Comparison of ENCODE assay signal across 1 cellular context in the genomic region with DNA sequence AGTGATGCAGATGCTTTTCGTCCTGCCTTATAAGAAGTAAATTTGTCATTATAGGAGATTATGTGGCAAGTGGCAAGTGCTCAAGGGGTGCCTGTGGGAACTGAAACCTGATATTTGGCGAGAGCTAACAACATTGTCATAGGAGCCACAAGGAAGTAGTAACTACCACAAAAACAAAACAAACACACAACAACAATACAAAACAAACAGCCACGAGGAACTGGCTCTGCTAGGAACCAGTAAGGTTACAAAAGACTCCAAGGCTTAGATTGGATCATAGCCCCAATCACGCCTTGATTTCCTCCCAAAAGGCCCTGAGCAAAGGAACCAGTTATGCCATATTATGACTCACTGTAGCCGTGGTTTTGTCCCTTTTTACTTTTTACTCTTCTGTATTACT.
TF ChIP-seq lines count a peak whose summit lies in the region.

No MANE protein-coding gene starts in this region.

TF ChIP-seq in GM23338, 12 proteins besides CTCF, POLR2A, EP300 and RAD21 (continued from another document):
- TF ChIP-seq, protein P1, sequence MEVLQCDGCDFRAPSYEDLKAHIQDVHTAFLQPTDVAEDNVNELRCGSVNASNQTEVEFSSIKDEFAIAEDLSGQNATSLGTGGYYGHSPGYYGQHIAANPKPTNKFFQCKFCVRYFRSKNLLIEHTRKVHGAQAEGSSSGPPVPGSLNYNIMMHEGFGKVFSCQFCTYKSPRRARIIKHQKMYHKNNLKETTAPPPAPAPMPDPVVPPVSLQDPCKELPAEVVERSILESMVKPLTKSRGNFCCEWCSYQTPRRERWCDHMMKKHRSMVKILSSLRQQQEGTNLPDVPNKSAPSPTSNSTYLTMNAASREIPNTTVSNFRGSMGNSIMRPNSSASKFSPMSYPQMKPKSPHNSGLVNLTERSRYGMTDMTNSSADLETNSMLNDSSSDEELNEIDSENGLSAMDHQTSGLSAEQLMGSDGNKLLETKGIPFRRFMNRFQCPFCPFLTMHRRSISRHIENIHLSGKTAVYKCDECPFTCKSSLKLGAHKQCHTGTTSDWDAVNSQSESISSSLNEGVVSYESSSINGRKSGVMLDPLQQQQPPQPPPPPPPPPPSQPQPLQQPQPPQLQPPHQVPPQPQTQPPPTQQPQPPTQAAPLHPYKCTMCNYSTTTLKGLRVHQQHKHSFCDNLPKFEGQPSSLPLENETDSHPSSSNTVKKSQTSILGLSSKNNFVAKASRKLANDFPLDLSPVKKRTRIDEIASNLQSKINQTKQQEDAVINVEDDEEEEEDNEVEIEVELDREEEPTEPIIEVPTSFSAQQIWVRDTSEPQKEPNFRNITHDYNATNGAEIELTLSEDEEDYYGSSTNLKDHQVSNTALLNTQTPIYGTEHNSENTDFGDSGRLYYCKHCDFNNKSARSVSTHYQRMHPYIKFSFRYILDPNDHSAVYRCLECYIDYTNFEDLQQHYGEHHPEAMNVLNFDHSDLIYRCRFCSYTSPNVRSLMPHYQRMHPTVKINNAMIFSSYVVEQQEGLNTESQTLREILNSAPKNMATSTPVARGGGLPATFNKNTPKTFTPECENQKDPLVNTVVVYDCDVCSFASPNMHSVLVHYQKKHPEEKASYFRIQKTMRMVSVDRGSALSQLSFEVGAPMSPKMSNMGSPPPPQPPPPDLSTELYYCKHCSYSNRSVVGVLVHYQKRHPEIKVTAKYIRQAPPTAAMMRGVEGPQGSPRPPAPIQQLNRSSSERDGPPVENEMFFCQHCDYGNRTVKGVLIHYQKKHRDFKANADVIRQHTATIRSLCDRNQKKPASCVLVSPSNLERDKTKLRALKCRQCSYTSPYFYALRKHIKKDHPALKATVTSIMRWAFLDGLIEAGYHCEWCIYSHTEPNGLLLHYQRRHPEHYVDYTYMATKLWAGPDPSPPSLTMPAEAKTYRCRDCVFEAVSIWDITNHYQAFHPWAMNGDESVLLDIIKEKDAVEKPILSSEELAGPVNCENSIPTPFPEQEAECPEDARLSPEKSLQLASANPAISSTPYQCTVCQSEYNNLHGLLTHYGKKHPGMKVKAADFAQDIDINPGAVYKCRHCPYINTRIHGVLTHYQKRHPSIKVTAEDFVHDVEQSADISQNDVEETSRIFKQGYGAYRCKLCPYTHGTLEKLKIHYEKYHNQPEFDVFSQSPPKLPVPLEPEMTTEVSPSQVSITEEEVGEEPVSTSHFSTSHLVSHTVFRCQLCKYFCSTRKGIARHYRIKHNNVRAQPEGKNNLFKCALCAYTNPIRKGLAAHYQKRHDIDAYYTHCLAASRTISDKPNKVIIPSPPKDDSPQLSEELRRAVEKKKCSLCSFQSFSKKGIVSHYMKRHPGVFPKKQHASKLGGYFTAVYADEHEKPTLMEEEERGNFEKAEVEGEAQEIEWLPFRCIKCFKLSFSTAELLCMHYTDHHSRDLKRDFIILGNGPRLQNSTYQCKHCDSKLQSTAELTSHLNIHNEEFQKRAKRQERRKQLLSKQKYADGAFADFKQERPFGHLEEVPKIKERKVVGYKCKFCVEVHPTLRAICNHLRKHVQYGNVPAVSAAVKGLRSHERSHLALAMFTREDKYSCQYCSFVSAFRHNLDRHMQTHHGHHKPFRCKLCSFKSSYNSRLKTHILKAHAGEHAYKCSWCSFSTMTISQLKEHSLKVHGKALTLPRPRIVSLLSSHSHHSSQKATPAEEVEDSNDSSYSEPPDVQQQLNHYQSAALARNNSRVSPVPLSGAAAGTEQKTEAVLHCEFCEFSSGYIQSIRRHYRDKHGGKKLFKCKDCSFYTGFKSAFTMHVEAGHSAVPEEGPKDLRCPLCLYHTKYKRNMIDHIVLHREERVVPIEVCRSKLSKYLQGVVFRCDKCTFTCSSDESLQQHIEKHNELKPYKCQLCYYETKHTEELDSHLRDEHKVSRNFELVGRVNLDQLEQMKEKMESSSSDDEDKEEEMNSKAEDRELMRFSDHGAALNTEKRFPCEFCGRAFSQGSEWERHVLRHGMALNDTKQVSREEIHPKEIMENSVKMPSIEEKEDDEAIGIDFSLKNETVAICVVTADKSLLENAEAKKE (CRISPR knock-in tag; IDR thresholded peaks at IDR 0.05): no peak
- TF ChIP-seq, protein P2, sequence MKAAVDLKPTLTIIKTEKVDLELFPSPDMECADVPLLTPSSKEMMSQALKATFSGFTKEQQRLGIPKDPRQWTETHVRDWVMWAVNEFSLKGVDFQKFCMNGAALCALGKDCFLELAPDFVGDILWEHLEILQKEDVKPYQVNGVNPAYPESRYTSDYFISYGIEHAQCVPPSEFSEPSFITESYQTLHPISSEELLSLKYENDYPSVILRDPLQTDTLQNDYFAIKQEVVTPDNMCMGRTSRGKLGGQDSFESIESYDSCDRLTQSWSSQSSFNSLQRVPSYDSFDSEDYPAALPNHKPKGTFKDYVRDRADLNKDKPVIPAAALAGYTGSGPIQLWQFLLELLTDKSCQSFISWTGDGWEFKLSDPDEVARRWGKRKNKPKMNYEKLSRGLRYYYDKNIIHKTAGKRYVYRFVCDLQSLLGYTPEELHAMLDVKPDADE (IDR thresholded peaks at IDR 0.05): no peak
- TF ChIP-seq EZH2phosphoT487 (IDR thresholded peaks at IDR 0.05; ENCODE audit: unreplicated experiment) (no peak), CREB1 (CRISPR knock-in tag; IDR thresholded peaks at IDR 0.05; ENCODE audit: low read depth) (no peak), POLR2AphosphoS5 (IDR thresholded peaks at IDR 0.05; ENCODE audit: low read depth) (no peak), JUNB (IDR thresholded peaks at IDR 0.05; ENCODE audit: unreplicated experiment) (no peak), STAT1 (IDR thresholded peaks at IDR 0.05; ENCODE audit: unreplicated experiment) (no peak), NANOG (IDR thresholded peaks at IDR 0.05; ENCODE audit: borderline replicate concordance) (no peak), ZNF114 (CRISPR knock-in tag; IDR thresholded peaks at IDR 0.05) (no peak), ZNF331 (CRISPR knock-in tag; IDR thresholded peaks at IDR 0.05; ENCODE audit: low read depth) (no peak)
- TF ChIP-seq, protein P3, sequence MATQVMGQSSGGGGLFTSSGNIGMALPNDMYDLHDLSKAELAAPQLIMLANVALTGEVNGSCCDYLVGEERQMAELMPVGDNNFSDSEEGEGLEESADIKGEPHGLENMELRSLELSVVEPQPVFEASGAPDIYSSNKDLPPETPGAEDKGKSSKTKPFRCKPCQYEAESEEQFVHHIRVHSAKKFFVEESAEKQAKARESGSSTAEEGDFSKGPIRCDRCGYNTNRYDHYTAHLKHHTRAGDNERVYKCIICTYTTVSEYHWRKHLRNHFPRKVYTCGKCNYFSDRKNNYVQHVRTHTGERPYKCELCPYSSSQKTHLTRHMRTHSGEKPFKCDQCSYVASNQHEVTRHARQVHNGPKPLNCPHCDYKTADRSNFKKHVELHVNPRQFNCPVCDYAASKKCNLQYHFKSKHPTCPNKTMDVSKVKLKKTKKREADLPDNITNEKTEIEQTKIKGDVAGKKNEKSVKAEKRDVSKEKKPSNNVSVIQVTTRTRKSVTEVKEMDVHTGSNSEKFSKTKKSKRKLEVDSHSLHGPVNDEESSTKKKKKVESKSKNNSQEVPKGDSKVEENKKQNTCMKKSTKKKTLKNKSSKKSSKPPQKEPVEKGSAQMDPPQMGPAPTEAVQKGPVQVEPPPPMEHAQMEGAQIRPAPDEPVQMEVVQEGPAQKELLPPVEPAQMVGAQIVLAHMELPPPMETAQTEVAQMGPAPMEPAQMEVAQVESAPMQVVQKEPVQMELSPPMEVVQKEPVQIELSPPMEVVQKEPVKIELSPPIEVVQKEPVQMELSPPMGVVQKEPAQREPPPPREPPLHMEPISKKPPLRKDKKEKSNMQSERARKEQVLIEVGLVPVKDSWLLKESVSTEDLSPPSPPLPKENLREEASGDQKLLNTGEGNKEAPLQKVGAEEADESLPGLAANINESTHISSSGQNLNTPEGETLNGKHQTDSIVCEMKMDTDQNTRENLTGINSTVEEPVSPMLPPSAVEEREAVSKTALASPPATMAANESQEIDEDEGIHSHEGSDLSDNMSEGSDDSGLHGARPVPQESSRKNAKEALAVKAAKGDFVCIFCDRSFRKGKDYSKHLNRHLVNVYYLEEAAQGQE (IDR thresholded peaks at IDR 0.05; ENCODE audit: unreplicated experiment): no peak
